Comparison of ENCODE assay signal across 1 cellular context in genomic region chr22:28187612-28188011, GRCh38.
TF ChIP-seq lines count a peak whose summit lies in the region.

No MANE protein-coding gene starts in this region.

TF ChIP-seq in WTC11, 78 proteins besides CTCF, POLR2A, EP300 and RAD21 (continued from another document):
- TF ChIP-seq, protein P1, sequence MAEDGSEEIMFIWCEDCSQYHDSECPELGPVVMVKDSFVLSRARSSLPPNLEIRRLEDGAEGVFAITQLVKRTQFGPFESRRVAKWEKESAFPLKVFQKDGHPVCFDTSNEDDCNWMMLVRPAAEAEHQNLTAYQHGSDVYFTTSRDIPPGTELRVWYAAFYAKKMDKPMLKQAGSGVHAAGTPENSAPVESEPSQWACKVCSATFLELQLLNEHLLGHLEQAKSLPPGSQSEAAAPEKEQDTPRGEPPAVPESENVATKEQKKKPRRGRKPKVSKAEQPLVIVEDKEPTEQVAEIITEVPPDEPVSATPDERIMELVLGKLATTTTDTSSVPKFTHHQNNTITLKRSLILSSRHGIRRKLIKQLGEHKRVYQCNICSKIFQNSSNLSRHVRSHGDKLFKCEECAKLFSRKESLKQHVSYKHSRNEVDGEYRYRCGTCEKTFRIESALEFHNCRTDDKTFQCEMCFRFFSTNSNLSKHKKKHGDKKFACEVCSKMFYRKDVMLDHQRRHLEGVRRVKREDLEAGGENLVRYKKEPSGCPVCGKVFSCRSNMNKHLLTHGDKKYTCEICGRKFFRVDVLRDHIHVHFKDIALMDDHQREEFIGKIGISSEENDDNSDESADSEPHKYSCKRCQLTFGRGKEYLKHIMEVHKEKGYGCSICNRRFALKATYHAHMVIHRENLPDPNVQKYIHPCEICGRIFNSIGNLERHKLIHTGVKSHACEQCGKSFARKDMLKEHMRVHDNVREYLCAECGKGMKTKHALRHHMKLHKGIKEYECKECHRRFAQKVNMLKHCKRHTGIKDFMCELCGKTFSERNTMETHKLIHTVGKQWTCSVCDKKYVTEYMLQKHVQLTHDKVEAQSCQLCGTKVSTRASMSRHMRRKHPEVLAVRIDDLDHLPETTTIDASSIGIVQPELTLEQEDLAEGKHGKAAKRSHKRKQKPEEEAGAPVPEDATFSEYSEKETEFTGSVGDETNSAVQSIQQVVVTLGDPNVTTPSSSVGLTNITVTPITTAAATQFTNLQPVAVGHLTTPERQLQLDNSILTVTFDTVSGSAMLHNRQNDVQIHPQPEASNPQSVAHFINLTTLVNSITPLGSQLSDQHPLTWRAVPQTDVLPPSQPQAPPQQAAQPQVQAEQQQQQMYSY (CRISPR knock-in tag; IDR thresholded peaks at IDR 0.05), result no peak
- TF ChIP-seq PRRX2 (CRISPR knock-in tag; IDR thresholded peaks at IDR 0.05) (no peak), MXD4 (CRISPR knock-in tag; IDR thresholded peaks at IDR 0.05; ENCODE audit: borderline replicate concordance) (no peak), ZNF423 (CRISPR knock-in tag; IDR thresholded peaks at IDR 0.05) (no peak), SMAD4 (CRISPR knock-in tag; IDR thresholded peaks at IDR 0.05) (no peak), MYBL2 (CRISPR knock-in tag; IDR thresholded peaks at IDR 0.05) (no peak), TP53 (CRISPR knock-in tag; IDR thresholded peaks at IDR 0.05) (no peak), TEAD4 (CRISPR knock-in tag; IDR thresholded peaks at IDR 0.05) (no peak), FOXK1 (CRISPR knock-in tag; IDR thresholded peaks at IDR 0.05) (no peak)
